In genomic region chr12:80040075-80040738, GRCh38 we compare ENCODE assay signal across 13 cellular contexts. TPM values are rescaled to one million over a fixed set of nuclear protein-coding genes. Genes with fewer than 3 reads are reported as not detected.
DNase-seq lines count a peak whose midpoint lies in the region; TF ChIP-seq lines count a peak whose summit lies in the region.
"Had no signal": no experiment of that assay in that cellular context is flagged by ENCODE, and none has a peak within 500 bp of the region (broad histone marks: within the 10 kb centered on the region; RNA-seq: fewer than 3 reads in every experiment).

No MANE protein-coding gene starts in this region.

- H3K4me3 ChIP-seq in smooth muscle cell (no peak overlapping the region), coronary artery (no peak overlapping the region), Caco-2 (ENCODE audit: low read depth, low read length) (no peak overlapping the region)
- H3K4me3 ChIP-seq: neural progenitor cell had no signal

- H3K27ac Mint-ChIP-seq in Caco-2 (ENCODE audit: unreplicated experiment): no peak overlapping the region
- H3K27ac Mint-ChIP-seq: neural progenitor cell had no signal

- no peak overlapping the region for H3K4me3 Mint-ChIP-seq in Caco-2 (ENCODE audit: unreplicated experiment)
- H3K4me3 Mint-ChIP-seq: neural progenitor cell had no signal

- no peaks in the 10 kb centered on the region for H3K9me3 Mint-ChIP-seq in Caco-2 (ENCODE audit: unreplicated experiment)
- H3K9me3 Mint-ChIP-seq: neural progenitor cell had no signal

- no peaks in the 10 kb centered on the region for H3K36me3 Mint-ChIP-seq in Caco-2 (ENCODE audit: insufficient read depth, unreplicated experiment)
- H3K36me3 Mint-ChIP-seq: neural progenitor cell had no signal

- CTCF ChIA-PET in Caco-2 (lab: Charles Lee): no interaction called here

- POLR2A ChIA-PET in Caco-2 (lab: Charles Lee): no interaction called here

- H3K4me1 Mint-ChIP-seq in Caco-2 (ENCODE audit: low read depth, unreplicated experiment): no peaks in the 10 kb centered on the region
- H3K4me1 Mint-ChIP-seq: neural progenitor cell had no signal

- WGBS in smooth muscle cell (ENCODE audit: low lambda C conversion rate): 63% methylated on average over 8 of the region's 8 CpGs

- H3K9me3 ChIP-seq in smooth muscle cell (replicated peaks; ENCODE audit: low read depth) (no peaks in the 10 kb centered on the region), Caco-2 (no peaks in the 10 kb centered on the region)

- intact Hi-C loops in Caco-2 (cut with micrococcal nuclease; ENCODE audit: unreplicated experiment): no loop called here

- no peaks in the 10 kb centered on the region for H3K79me2 ChIP-seq in smooth muscle cell (ENCODE audit: low read depth)

- H3K9ac ChIP-seq in smooth muscle cell (ENCODE audit: low read depth): no peak overlapping the region
- H3K9ac ChIP-seq: neural progenitor cell had no signal

- H3K4me1 ChIP-seq in smooth muscle cell (ENCODE audit: low read depth) (peaks cover 10% of the 10 kb centered on the region), Caco-2 (no peaks in the 10 kb centered on the region)

- TF ChIP-seq CTCF in smooth muscle cell (IDR thresholded peaks at IDR 0.05; ENCODE audit: borderline replicate concordance, insufficient read depth, poor library complexity, severe bottlenecking) (no peak), coronary artery (IDR thresholded peaks at IDR 0.05) (no peak), Caco-2 (IDR thresholded peaks at IDR 0.05; ENCODE audit: insufficient read depth in 1 of 2, low read depth in 1 of 2, low read length in 1 of 2, severe bottlenecking in 1 of 2, unreplicated experiment in 1 of 2) (no peak)

- no peaks in the 10 kb centered on the region for H3K27me3 Mint-ChIP-seq in Caco-2 (ENCODE audit: insufficient read depth, unreplicated experiment)

- H3K36me3 ChIP-seq in smooth muscle cell (ENCODE audit: low read depth) (no peaks in the 10 kb centered on the region), Caco-2 (ENCODE audit: control insufficient read depth, insufficient read depth, low read length) (no peaks in the 10 kb centered on the region)
- H3K36me3 ChIP-seq: neural progenitor cell had no signal

- peak; percentile 24 for DNase-seq in activated CD4-positive, alpha-beta T cell treated with anti-CD3 and anti-CD28 coated beads for 48 hours
- no peak for DNase-seq in activated CD4-positive, alpha-beta T cell treated with anti-CD3 and anti-CD28 coated beads for 1 hour
- DNase-seq in LHCN-M2 (ENCODE audit: low read depth) (peak; percentile 20), astrocyte of the hippocampus (ENCODE audit: low read depth, low spot score) (peak; percentile 53), smooth muscle cell (lab: John Stamatoyannopoulos, UW; ENCODE audit: unreplicated experiment) (no peak), coronary artery (ENCODE audit: low spot score) (no peak), NCI-H748 treated with DMSO at 0.1 percent for 48 hours (lab: John Stamatoyannopoulos, UW) (no peak), Caco-2 (no peak)
- DNase-seq: activated CD8-positive, alpha-beta memory T cell treated with anti-CD3 and anti-CD28 coated beads, Interleukin-2, amount 50 U/mL, for 4 hours; Calu3; Karpas-422; NCI-H2107 had no signal

- no peaks in the 10 kb centered on the region for H4K20me1 ChIP-seq in smooth muscle cell (ENCODE audit: low read depth)

- BruUV-seq in Caco-2 (replicated peaks; lab: Mats Ljungman, UMichigan): no TSS peak

- no peaks in the 10 kb centered on the region for H3F3A ChIP-seq in smooth muscle cell (ENCODE audit: low read depth)

- peak overlapping the region; percentile 36 for H3K27ac ChIP-seq in smooth muscle cell (ENCODE audit: low read depth)
- H3K27ac ChIP-seq in coronary artery: no peak overlapping the region
- H3K27ac ChIP-seq: neural progenitor cell had no signal

- H3K4me2 ChIP-seq in smooth muscle cell: no peak overlapping the region
- H3K4me2 ChIP-seq: neural progenitor cell had no signal

- H3K27me3 ChIP-seq in smooth muscle cell (ENCODE audit: low read depth): no peaks in the 10 kb centered on the region
- H3K27me3 ChIP-seq in Caco-2 (replicated peaks; ENCODE audit: control insufficient read depth, insufficient read depth, low read length): no peaks in the 10 kb centered on the region

- H2AFZ ChIP-seq in smooth muscle cell (ENCODE audit: low read depth): no peak overlapping the region
- H2AFZ ChIP-seq: neural progenitor cell had no signal

RNA-seq across cellular contexts. Expression of gene OTOGL, which starts 59.1 kb away (rescaled TPM):
- total RNA-seq in LHCN-M2 (2014; rRNA removed): 0.19 and 0.34 TPM in 2 replicates
- polyA plus RNA-seq in LHCN-M2 (2012): 0.09 TPM
- total RNA-seq in smooth muscle cell: 0.04 and 0.09 TPM in 2 replicates
- not detected in 2 replicates for polyA plus RNA-seq in smooth muscle cell
- 0.39 and 0.72 TPM in 2 replicates for total RNA-seq in Caco-2 (2022)

Comparison
In these comparisons a context has a peak if more than half of its experiments do, and no peak if none do; other contexts are left out.
1. DNase-seq: peak in activated CD4-positive, alpha-beta T cell treated with anti-CD3 and anti-CD28 coated beads for 48 hours (single experiment), LHCN-M2 (single experiment) and astrocyte of the hippocampus (single experiment); none in activated CD4-positive, alpha-beta T cell treated with anti-CD3 and anti-CD28 coated beads for 1 hour (single experiment), smooth muscle cell (single experiment), coronary artery (single experiment), NCI-H748 treated with DMSO at 0.1 percent for 48 hours (single experiment) and Caco-2 (0 of 2).